In the genomic region with DNA sequence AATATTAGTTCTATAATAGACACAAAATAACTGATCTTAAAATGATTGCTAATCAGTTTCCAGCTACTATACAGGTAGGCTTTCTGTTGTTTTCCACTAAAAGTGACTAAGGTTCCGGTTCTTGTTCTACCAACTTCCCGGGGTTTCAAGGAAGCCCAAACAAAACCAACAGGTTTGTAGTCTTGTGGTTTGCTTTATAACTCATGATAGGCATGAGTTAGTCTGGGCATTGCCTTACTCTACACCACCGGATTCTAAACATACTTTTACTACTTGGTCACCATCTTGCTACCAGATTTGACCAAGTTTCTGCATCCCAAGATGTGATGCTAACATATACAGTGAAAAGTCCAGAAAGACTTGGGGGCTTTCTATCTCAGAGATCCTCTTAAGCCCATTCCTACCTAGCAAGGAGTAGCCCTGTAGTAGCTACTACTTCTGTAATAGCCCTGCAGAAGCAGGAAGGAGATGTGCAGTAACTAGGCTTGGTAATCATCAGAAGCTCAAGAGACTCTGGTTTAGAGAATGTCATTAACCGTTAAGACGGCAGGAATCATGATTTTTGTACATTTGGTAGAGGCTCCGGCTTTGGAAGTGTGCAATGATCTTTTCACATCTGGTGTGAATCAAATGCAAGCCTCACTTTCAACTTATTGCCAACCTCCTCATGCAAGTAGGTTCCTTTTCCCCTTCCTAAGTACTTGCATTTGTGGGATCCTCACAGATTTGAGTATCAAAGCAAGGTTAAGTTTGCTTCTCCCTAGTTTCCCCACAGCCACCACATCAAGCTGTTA, we compare ENCODE assay signal across 10 cellular contexts. TPM values are rescaled to one million over a fixed set of nuclear protein-coding genes. Genes with fewer than 3 reads are reported as not detected.
DNase-seq lines count a peak whose midpoint lies in the region; ATAC-seq, FAIRE-seq and TF ChIP-seq lines count a peak whose summit lies in the region.
"Had no signal": no experiment of that assay in that cellular context is flagged by ENCODE, and none has a peak within 500 bp of the region (broad histone marks: within the 10 kb centered on the region; RNA-seq: fewer than 3 reads in every experiment).

No MANE protein-coding gene starts in this region.

- H3K4me3 Mint-ChIP-seq in activated naive CD4-positive, alpha-beta T cell treated with anti-CD3 and anti-CD28 coated beads, Interleukin-2, amount 50 U/mL, for 24 hours, result peak overlapping the region; percentile 93
- peak overlapping the region; percentile 91 for H3K4me3 Mint-ChIP-seq in astrocyte (ENCODE audit: unreplicated experiment)

- no peak overlapping the region for H4K8ac ChIP-seq in mesenchymal stem cell (ENCODE audit: low read length)

- no peak overlapping the region for H3K14ac ChIP-seq in mesenchymal stem cell (ENCODE audit: low read length in 2 of 2)

- intact Hi-C loops in colonic mucosa (cut with DNase I), result no loop called here

- ATAC-seq in upper lobe of left lung (ENCODE audit: low FRiP score in 2 of 2) (no peak), GM19467 (IDR thresholded peaks at IDR 0.05; ENCODE audit: unreplicated experiment) (no peak), GM18858 (IDR thresholded peaks at IDR 0.05; ENCODE audit: unreplicated experiment) (no peak)

- H3K9me3 Mint-ChIP-seq in activated naive CD4-positive, alpha-beta T cell treated with anti-CD3 and anti-CD28 coated beads, Interleukin-2, amount 50 U/mL, for 24 hours, result no peaks in the 10 kb centered on the region
- no peaks in the 10 kb centered on the region for H3K9me3 Mint-ChIP-seq in astrocyte (ENCODE audit: unreplicated experiment)

- H2BK15ac ChIP-seq in mesenchymal stem cell (ENCODE audit: low read depth, poor library complexity, severe bottlenecking), result no peak overlapping the region

- H3K4me1 Mint-ChIP-seq in activated naive CD4-positive, alpha-beta T cell treated with anti-CD3 and anti-CD28 coated beads, Interleukin-2, amount 50 U/mL, for 24 hours, result peaks cover 72% of the 10 kb centered on the region
- H3K4me1 Mint-ChIP-seq in astrocyte (ENCODE audit: low read depth, unreplicated experiment), result no peaks in the 10 kb centered on the region

- no peaks in the 10 kb centered on the region for H3K27me3 Mint-ChIP-seq in activated naive CD4-positive, alpha-beta T cell treated with anti-CD3 and anti-CD28 coated beads, Interleukin-2, amount 50 U/mL, for 24 hours
- peaks cover 2% of the 10 kb centered on the region for H3K27me3 Mint-ChIP-seq in astrocyte (ENCODE audit: low read depth, unreplicated experiment)

- FAIRE-seq in astrocyte (lab: Jason Lieb, UNC), result no peak

- DNase-seq in activated naive CD4-positive, alpha-beta T cell (lab: John Stamatoyannopoulos, UW), result no peak
- no peak for DNase-seq in astrocyte (ENCODE audit: low read depth)
- no peak for DNase-seq in mesenchymal stem cell
- no peak for DNase-seq in upper lobe of left lung
- no peak for DNase-seq in colonic mucosa
- DNase-seq: NK-92 treated with Interleukin-12 subunit alpha and Interleukin-12 subunit beta, amount 100 ng/mL, for 24 hours; stimulated activated CD4-positive, alpha-beta T cell treated with anti-CD3 and anti-CD28 coated beads, Interleukin-15, amount 100 ng/mL, for 24 hours had no signal

- no peak overlapping the region for H4K91ac ChIP-seq in mesenchymal stem cell (ENCODE audit: low read length)

- no peak overlapping the region for H2BK5ac ChIP-seq in mesenchymal stem cell (ENCODE audit: low read depth, low read length, poor library complexity, severe bottlenecking)

- no peak overlapping the region for H2BK120ac ChIP-seq in mesenchymal stem cell (ENCODE audit: low read depth, low read length)

- H2AFZ ChIP-seq in astrocyte (ENCODE audit: low read depth, low read length), result no peak overlapping the region
- H2AFZ ChIP-seq in mesenchymal stem cell (ENCODE audit: low read depth, low read length), result no peak overlapping the region

- H3K23ac ChIP-seq in mesenchymal stem cell (ENCODE audit: low read length in 2 of 2), result no peak overlapping the region

- H3K36me3 ChIP-seq in astrocyte (ENCODE audit: insufficient read depth, low read length) (no peaks in the 10 kb centered on the region), mesenchymal stem cell (ENCODE audit: control insufficient read depth in 1 of 2, insufficient read depth in 2 of 2, low read depth in 1 of 2, low read length in 2 of 2) (no peaks in the 10 kb centered on the region), upper lobe of left lung (no peaks in the 10 kb centered on the region), colonic mucosa (no peaks in the 10 kb centered on the region)

- H3K79me2 ChIP-seq in astrocyte (ENCODE audit: insufficient read depth, low read length), result no peaks in the 10 kb centered on the region

- H3K9ac ChIP-seq in astrocyte (ENCODE audit: low read length) (no peak overlapping the region), mesenchymal stem cell (ENCODE audit: low read length) (peak overlapping the region; percentile 64), colonic mucosa (ENCODE audit: low read depth in 2 of 2, low read length in 2 of 2) (peak overlapping the region in 1 of 2 donors; percentile 47)

- TF ChIP-seq POLR2A in upper lobe of left lung (IDR thresholded peaks at IDR 0.05), result no peak

- H3K27me3 ChIP-seq in astrocyte (ENCODE audit: insufficient read depth, low read length) (peaks cover 26% of the 10 kb centered on the region), mesenchymal stem cell (ENCODE audit: control insufficient read depth in 1 of 2, insufficient read depth in 1 of 2, low read length in 2 of 2) (peaks cover 13 to 17% of the 10 kb centered on the region in 2 experiments), upper lobe of left lung (no peaks in the 10 kb centered on the region), colonic mucosa (no peaks in the 10 kb centered on the region)

- H3K36me3 Mint-ChIP-seq in activated naive CD4-positive, alpha-beta T cell treated with anti-CD3 and anti-CD28 coated beads, Interleukin-2, amount 50 U/mL, for 24 hours, result peaks cover 2% of the 10 kb centered on the region
- no peaks in the 10 kb centered on the region for H3K36me3 Mint-ChIP-seq in astrocyte (ENCODE audit: low read depth, unreplicated experiment)

- H3K27ac Mint-ChIP-seq in activated naive CD4-positive, alpha-beta T cell treated with anti-CD3 and anti-CD28 coated beads, Interleukin-2, amount 50 U/mL, for 24 hours, result peak overlapping the region; percentile 66
- H3K27ac Mint-ChIP-seq in astrocyte (ENCODE audit: unreplicated experiment), result no peak overlapping the region

- H2BK12ac ChIP-seq in mesenchymal stem cell (ENCODE audit: low read length in 2 of 2), result no peak overlapping the region

- H3K4me2 ChIP-seq in astrocyte (ENCODE audit: low read length) (peak overlapping the region; percentile 97), mesenchymal stem cell (ENCODE audit: low read length, poor library complexity, severe bottlenecking) (peak overlapping the region; percentile 78)

- H3K79me1 ChIP-seq in mesenchymal stem cell (replicated peaks; ENCODE audit: low read length, poor library complexity, severe bottlenecking), result peaks cover 20% of the 10 kb centered on the region

- H3K18ac ChIP-seq in mesenchymal stem cell (ENCODE audit: low read depth in 1 of 2, low read length in 2 of 2), result no peak overlapping the region

- TF ChIP-seq CTCF in astrocyte (IDR thresholded peaks at IDR 0.05; ENCODE audit: insufficient read depth, low read depth, low read length), result no peak
- TF ChIP-seq CTCF in upper lobe of left lung (IDR thresholded peaks at IDR 0.05), result no peak
- no peak for TF ChIP-seq CTCF in colonic mucosa (IDR thresholded peaks at IDR 0.05)

- TF ChIP-seq EP300 in upper lobe of left lung (IDR thresholded peaks at IDR 0.05), result no peak

- H4K20me1 ChIP-seq in astrocyte (ENCODE audit: insufficient read depth, low read length), result peaks cover 9% of the 10 kb centered on the region

- H3K9me3 ChIP-seq in astrocyte (ENCODE audit: insufficient read depth, low read depth, low read length) (no peaks in the 10 kb centered on the region), mesenchymal stem cell (ENCODE audit: control insufficient read depth, low read length) (no peaks in the 10 kb centered on the region), upper lobe of left lung (no peaks in the 10 kb centered on the region), colonic mucosa (no peaks in the 10 kb centered on the region)

- H3K4me1 ChIP-seq in astrocyte (ENCODE audit: insufficient read depth, low read length), result peaks cover 10% of the 10 kb centered on the region
- peaks cover 4% of the 10 kb centered on the region for H3K4me1 ChIP-seq in mesenchymal stem cell (ENCODE audit: control insufficient read depth, insufficient read depth, low read depth, low read length)
- H3K4me1 ChIP-seq in upper lobe of left lung, result peaks cover 12 to 33% (median 16%) of the 10 kb centered on the region in 4 donors
- H3K4me1 ChIP-seq in colonic mucosa, result peaks cover 4% of the 10 kb centered on the region

- no peak overlapping the region for H2AK5ac ChIP-seq in mesenchymal stem cell (ENCODE audit: low read length, severe bottlenecking)

- H3K4me3 ChIP-seq in astrocyte (ENCODE audit: insufficient read depth, low read depth, low read length) (peak overlapping the region; percentile 76), mesenchymal stem cell (ENCODE audit: insufficient read depth in 1 of 2, low read depth in 1 of 2, low read length in 2 of 2) (peak overlapping the region in 1 of 2 experiments; percentile 85), upper lobe of left lung (peak overlapping the region in 2 of 4 donors; percentile 83 to 97), colonic mucosa (no peak overlapping the region)

- no peak overlapping the region for H3K4ac ChIP-seq in mesenchymal stem cell (ENCODE audit: low read depth in 1 of 2, low read length in 2 of 2)

- no peak overlapping the region for H3K27ac ChIP-seq in astrocyte (ENCODE audit: low read depth, low read length)
- no peak overlapping the region for H3K27ac ChIP-seq in mesenchymal stem cell (ENCODE audit: low read length, poor library complexity, severe bottlenecking)
- peak overlapping the region in 3 of 4 donors; percentile 22 to 93 (median 82) for H3K27ac ChIP-seq in upper lobe of left lung
- H3K27ac ChIP-seq in colonic mucosa, result no peak overlapping the region

- WGBS in mesenchymal stem cell, result 100% methylated on average over 5 of the region's 6 CpGs
- WGBS in upper lobe of left lung, 2 donors, result 55 to 70% methylated on average over 6 of the region's 6 CpGs

RNA-seq across cellular contexts. Expression of gene FAM117A, which starts 1.6 kb away (rescaled TPM):
- total RNA-seq in astrocyte (5.4 and 8.0 TPM in 2 replicates), upper lobe of left lung (10 to 100 TPM; 15.1 to 22.0 (median 18.2) TPM), colonic mucosa (1 to 10 TPM; 6.3 to 7.9 TPM)
- polyA plus RNA-seq in mesenchymal stem cell (2013, experiment 1 of 2), result 6.0 TPM
- 6.5 TPM for polyA plus RNA-seq in mesenchymal stem cell (2013, experiment 2 of 2)

RNA-seq across cellular contexts. Expression of gene KAT7, which starts 26.1 kb away (rescaled TPM):
- total RNA-seq in astrocyte (40.8 and 42.0 TPM in 2 replicates), upper lobe of left lung (10 to 100 TPM; 30.1 to 57.4 (median 49.8) TPM), colonic mucosa (10 to 100 TPM; 39.4 to 42.5 TPM)
- 22.5 TPM for polyA plus RNA-seq in mesenchymal stem cell (2013, experiment 1 of 2)
- polyA plus RNA-seq in mesenchymal stem cell (2013, experiment 2 of 2), result 25.7 TPM

RNA-seq across cellular contexts. Expression of gene SLC35B1, which starts 54.6 kb away (rescaled TPM):
- total RNA-seq in astrocyte (54.3 and 61.1 TPM in 2 replicates), upper lobe of left lung (10 to 100 TPM; 16.2 to 57.4 (median 42.2) TPM), colonic mucosa (10 to 100 TPM; 43.0 to 73.5 TPM)
- 58.8 TPM for polyA plus RNA-seq in mesenchymal stem cell (2013, experiment 1 of 2)
- polyA plus RNA-seq in mesenchymal stem cell (2013, experiment 2 of 2), result 61.6 TPM

Comparison
In these comparisons a context has a peak if more than half of its experiments do, and no peak if none do; other contexts are left out.
1. H3K27ac ChIP-seq: peak in upper lobe of left lung (3 of 4); none in astrocyte (single experiment), mesenchymal stem cell (single experiment) and colonic mucosa (single experiment).